ENCODE assay signal across 29 cellular contexts in genomic region chr1:29916656-29917369, GRCh38.
"Had no signal": no experiment of that assay in that cellular context is flagged by ENCODE, and none has a peak within 500 bp of the region (broad histone marks: within the 10 kb centered on the region; RNA-seq: fewer than 3 reads in every experiment).

No MANE protein-coding gene starts in this region.

- H3K27ac Mint-ChIP-seq: dendritic cell treated with granulocyte-macrophage colony-stimulating factor and Interleukin-4, amounts not matched to agents 40 ng/mL and 50 ng/mL, for 4 days; effector memory CD8-positive, alpha-beta T cell; endodermal cell had no signal

- H3K4me3 Mint-ChIP-seq: dendritic cell treated with granulocyte-macrophage colony-stimulating factor and Interleukin-4, amounts not matched to agents 40 ng/mL and 50 ng/mL, for 4 days; effector memory CD8-positive, alpha-beta T cell; endodermal cell had no signal

- ATAC-seq: effector memory CD8-positive, alpha-beta T cell; esophagus mucosa; foreskin keratinocyte; gastrocnemius medialis; gastroesophageal sphincter; heart left ventricle; heart right ventricle had no signal

- H3K9me3 ChIP-seq: colonic mucosa, esophagus muscularis mucosa, esophagus squamous epithelium, gastrocnemius medialis, heart right ventricle had no signal

- H3K36me3 ChIP-seq: colonic mucosa, esophagus muscularis mucosa, esophagus squamous epithelium, gastrocnemius medialis, gastroesophageal sphincter, heart left ventricle, heart right ventricle had no signal

- H3K4me1 ChIP-seq: colonic mucosa, esophagus muscularis mucosa, esophagus squamous epithelium, foreskin keratinocyte, gastrocnemius medialis, gastroesophageal sphincter, heart left ventricle, heart right ventricle had no signal

- DNase-seq: colonic mucosa; cortex of kidney; dermis blood vessel endothelial cell; dorsolateral prefrontal cortex; effector CD4-positive, alpha-beta T cell; effector CD8-positive, alpha-beta T cell; effector memory CD4-positive, alpha-beta T cell; effector memory CD8-positive, alpha-beta T cell; endodermal cell; erythroblast; esophagus squamous epithelium; foreskin fibroblast; foreskin keratinocyte; foreskin melanocyte; gastrocnemius medialis; glutamatergic neuron; head of caudate nucleus; heart left ventricle; heart right ventricle had no signal

- H3K27ac ChIP-seq: colonic mucosa, coronary artery, dorsolateral prefrontal cortex, epithelial cell of prostate, esophagus muscularis mucosa, esophagus squamous epithelium, foreskin keratinocyte, gastrocnemius medialis, gastroesophageal sphincter, heart left ventricle, heart right ventricle had no signal

- H3K9me3 Mint-ChIP-seq: dendritic cell treated with granulocyte-macrophage colony-stimulating factor and Interleukin-4, amounts not matched to agents 40 ng/mL and 50 ng/mL, for 4 days; effector memory CD8-positive, alpha-beta T cell had no signal

- FAIRE-seq: colon, endometrium, endothelial cell of umbilical vein, frontal cortex had no signal

- H3K27me3 ChIP-seq: colonic mucosa had no signal

- H3K4me3 ChIP-seq: colonic mucosa, coronary artery, dorsolateral prefrontal cortex, esophagus muscularis mucosa, esophagus squamous epithelium, gastrocnemius medialis, gastroesophageal sphincter, heart left ventricle, heart right ventricle had no signal
